1 cellular context compared by ENCODE assay signal in the genomic region with DNA sequence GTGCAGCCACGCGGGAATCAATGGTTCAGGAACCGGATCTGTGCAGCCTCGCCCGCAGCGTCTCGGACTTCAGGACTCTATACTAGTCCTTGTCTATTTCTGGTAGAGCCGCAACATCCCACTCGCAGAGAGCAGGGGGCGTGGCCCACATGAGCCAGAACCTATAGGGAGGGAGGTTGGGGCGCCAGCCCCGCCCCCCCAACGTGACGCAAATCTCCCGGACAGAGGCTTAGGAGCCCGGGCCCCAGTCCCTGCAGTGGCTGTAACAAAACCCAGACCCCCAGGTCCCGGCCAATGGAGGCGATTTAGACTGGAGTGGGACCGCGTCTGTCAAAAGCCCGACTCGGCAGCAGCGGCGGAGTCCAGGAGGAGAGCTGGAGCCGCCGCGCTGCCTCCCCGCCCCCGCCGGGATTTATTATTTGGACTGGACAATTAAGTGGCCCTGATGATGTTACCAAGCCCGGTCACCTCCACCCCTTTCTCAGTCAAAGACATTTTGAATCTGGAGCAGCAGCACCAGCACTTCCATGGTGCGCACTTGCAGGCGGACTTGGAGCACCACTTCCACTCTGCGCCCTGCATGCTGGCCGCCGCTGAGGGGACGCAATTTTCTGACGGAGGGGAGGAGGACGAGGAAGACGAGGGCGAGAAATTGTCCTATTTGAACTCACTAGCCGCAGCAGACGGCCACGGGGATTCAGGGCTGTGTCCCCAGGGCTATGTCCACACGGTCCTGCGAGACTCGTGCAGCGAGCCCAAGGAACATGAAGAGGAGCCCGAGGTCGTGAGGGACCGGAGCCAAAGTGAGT.
TF ChIP-seq lines count a peak whose summit lies in the region.

A gene (plus strand): TSS at position 256 of the 809 bp plus-strand sequence. CDS start 190 bp downstream, at position 446.

TF ChIP-seq in GM12878, 131 proteins besides CTCF, POLR2A, EP300 and RAD21:
- TF ChIP-seq, protein P1, sequence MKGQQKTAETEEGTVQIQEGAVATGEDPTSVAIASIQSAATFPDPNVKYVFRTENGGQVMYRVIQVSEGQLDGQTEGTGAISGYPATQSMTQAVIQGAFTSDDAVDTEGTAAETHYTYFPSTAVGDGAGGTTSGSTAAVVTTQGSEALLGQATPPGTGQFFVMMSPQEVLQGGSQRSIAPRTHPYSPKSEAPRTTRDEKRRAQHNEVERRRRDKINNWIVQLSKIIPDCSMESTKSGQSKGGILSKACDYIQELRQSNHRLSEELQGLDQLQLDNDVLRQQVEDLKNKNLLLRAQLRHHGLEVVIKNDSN (IDR thresholded peaks at IDR 0.05; ENCODE audit: borderline replicate concordance, extremely low read length, insufficient read depth, low read depth, low read length): peak; percentile 2
- TF ChIP-seq ATF7 (IDR thresholded peaks at IDR 0.05; ENCODE audit: low read depth) (no peak), SUZ12 (IDR thresholded peaks at IDR 0.05; ENCODE audit: unreplicated experiment) (peak; percentile 49)
